Comparison of ENCODE assay signal across 18 cellular contexts in the genomic region with DNA sequence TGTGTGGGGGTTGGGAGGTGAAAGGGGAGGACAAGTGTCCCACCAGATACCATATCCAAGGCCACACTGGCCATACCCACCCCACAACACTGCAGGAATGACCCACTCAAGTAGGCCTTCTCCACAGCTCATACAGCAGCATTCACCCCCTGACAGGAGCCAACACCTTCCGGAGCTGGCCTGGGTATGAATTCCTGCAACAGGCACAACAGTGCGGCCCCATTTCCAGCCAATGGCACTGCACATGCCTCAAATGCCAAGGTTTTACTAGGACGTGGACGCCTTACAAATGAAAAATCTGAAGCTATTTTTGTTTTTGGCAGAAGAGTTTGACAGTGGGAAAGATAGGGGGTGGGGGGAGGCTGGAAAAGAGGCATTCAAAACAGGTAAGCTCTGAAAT. TPM values are rescaled to one million over a fixed set of nuclear protein-coding genes. Genes with fewer than 3 reads are reported as not detected.
DNase-seq lines count a peak whose midpoint lies in the region; ATAC-seq and TF ChIP-seq lines count a peak whose summit lies in the region.
"Had no signal": no experiment of that assay in that cellular context is flagged by ENCODE, and none has a peak within 500 bp of the region (broad histone marks: within the 10 kb centered on the region; RNA-seq: fewer than 3 reads in every experiment).

No MANE protein-coding gene starts in this region.

- WGBS in heart left ventricle, 4 donors = 37 to 63% (median 48%) methylated on average over 4 of the region's 4 CpGs

- POLR2A ChIA-PET in activated CD4-positive, alpha-beta T cell treated with anti-CD3 and anti-CD28 coated beads, Interleukin-2, amount 10 ng/mL, durations not matched to agents 7 days and 5 days (lab: Charles Lee) = interaction anchor here (0.6 kb wide), 1 partner anchor 21 kb away, joined by 7 read pairs; no protein-coding TSS in a partner anchor

- H3K9me3 Mint-ChIP-seq in nephron = no peaks in the 10 kb centered on the region
- H3K9me3 Mint-ChIP-seq in activated CD4-positive, alpha-beta T cell treated with anti-CD3 and anti-CD28 coated beads, Interleukin-2, amount 10 ng/mL, durations not matched to agents 7 days and 5 days = no peaks in the 10 kb centered on the region
- H3K9me3 Mint-ChIP-seq: CD4-positive, alpha-beta T cell had no signal

- CTCF ChIA-PET in activated CD4-positive, alpha-beta T cell treated with anti-CD3 and anti-CD28 coated beads, Interleukin-2, amount 10 ng/mL, durations not matched to agents 7 days and 5 days (lab: Charles Lee) = interaction anchor here (1.2 kb wide), 1 partner anchor 11 kb away, joined by 3 read pairs; no protein-coding TSS in a partner anchor

- H3K27ac Mint-ChIP-seq in nephron = no peak overlapping the region
- H3K27ac Mint-ChIP-seq in activated CD4-positive, alpha-beta T cell treated with anti-CD3 and anti-CD28 coated beads, Interleukin-2, amount 10 ng/mL, durations not matched to agents 7 days and 5 days = no peak overlapping the region
- H3K27ac Mint-ChIP-seq: B cell; CD4-positive, alpha-beta T cell had no signal

- intact Hi-C loops in heart left ventricle (cut with DNase I) = loop anchor here in 2 of 10 donors (5.0 to 10.0 kb wide), 2 partner anchors 103 to 140 kb away; no protein-coding TSS in a partner anchor
- intact Hi-C loops in tibial artery (cut with DNase I; ENCODE audit: low total_unique reads) = loop anchor here (10.0 kb wide), 1 partner anchor 83 kb away; no protein-coding TSS in a partner anchor

- TF ChIP-seq CTCF in heart left ventricle (IDR thresholded peaks at IDR 0.05) = no peak
- no peak for TF ChIP-seq CTCF in nephron (IDR thresholded peaks at IDR 0.05; ENCODE audit: unreplicated experiment in 3 of 3)
- no peak for TF ChIP-seq CTCF in tibial artery (IDR thresholded peaks at IDR 0.05)

- peak in 2 of 61 donors; percentile 17 to 72 for DNase-seq in caudate nucleus (lab: John Stamatoyannopoulos, UW)
- DNase-seq in heart left ventricle = peak; percentile 60 to 80 (median 69)
- DNase-seq in tibial artery = no peak
- DNase-seq in activated CD4-positive, alpha-beta T cell treated with anti-CD3 and anti-CD28 coated beads, Interleukin-2, amount 10 ng/mL, durations not matched to agents 7 days and 5 days = no peak
- no peak for DNase-seq in NK-92 (lab: John Stamatoyannopoulos, UW; ENCODE audit: unreplicated experiment)
- DNase-seq: ACHN; Calu3; CD4-positive, alpha-beta T cell; DMS79; KBM-7; NCI-H1048; NCI-H146; NCI-H2227 treated with DMSO at 0.1 percent for 48 hours; NCI-H526 had no signal

- peak in 1 of 2 donors; percentile 24 for TF ChIP-seq POLR2A in heart left ventricle (IDR thresholded peaks at IDR 0.05)

- no peaks in the 10 kb centered on the region for H3K36me3 Mint-ChIP-seq in nephron (ENCODE audit: low read depth)
- no peaks in the 10 kb centered on the region for H3K36me3 Mint-ChIP-seq in activated CD4-positive, alpha-beta T cell treated with anti-CD3 and anti-CD28 coated beads, Interleukin-2, amount 10 ng/mL, durations not matched to agents 7 days and 5 days (ENCODE audit: low read depth)

- ATAC-seq in heart left ventricle (peak; percentile 43 to 77 (median 50)), GM19324 (IDR thresholded peaks at IDR 0.05; ENCODE audit: low FRiP score, unreplicated experiment) (no peak)

- H3K4me3 ChIP-seq in heart left ventricle (peak overlapping the region in 4 of 12 donors; percentile 3 to 82 (median 38)), tibial artery (peak overlapping the region in 1 of 2 donors; percentile 85)

- H3K27me3 ChIP-seq in heart left ventricle (peaks cover 0 to 49% (median 3%) of the 10 kb centered on the region in 9 donors), tibial artery (no peaks in the 10 kb centered on the region)

- peak overlapping the region; percentile 30 for H3K27ac ChIP-seq in caudate nucleus (ENCODE audit: low read depth, low read length)
- peak overlapping the region in 11 of 12 donors; percentile 46 to 91 (median 82) for H3K27ac ChIP-seq in heart left ventricle
- peak overlapping the region; percentile 2 to 79 for H3K27ac ChIP-seq in tibial artery
- H3K27ac ChIP-seq: RWPE1 had no signal

- H3K4me3 Mint-ChIP-seq in nephron = peak overlapping the region; percentile 34 to 90 (median 87)
- H3K4me3 Mint-ChIP-seq in activated CD4-positive, alpha-beta T cell treated with anti-CD3 and anti-CD28 coated beads, Interleukin-2, amount 10 ng/mL, durations not matched to agents 7 days and 5 days = no peak overlapping the region
- H3K4me3 Mint-ChIP-seq: CD4-positive, alpha-beta T cell had no signal

- H3K4me1 ChIP-seq in heart left ventricle (peaks cover 0 to 65% (median 25%) of the 10 kb centered on the region in 12 donors), tibial artery (peaks cover 0 to 43% (median 24%) of the 10 kb centered on the region in 4 donors)

- H3K4me1 Mint-ChIP-seq in nephron = peaks cover 25% of the 10 kb centered on the region
- H3K4me1 Mint-ChIP-seq in activated CD4-positive, alpha-beta T cell treated with anti-CD3 and anti-CD28 coated beads, Interleukin-2, amount 10 ng/mL, durations not matched to agents 7 days and 5 days = peaks cover 10% of the 10 kb centered on the region

- peaks cover 86% of the 10 kb centered on the region for H3K27me3 Mint-ChIP-seq in nephron (ENCODE audit: low read depth)
- H3K27me3 Mint-ChIP-seq in activated CD4-positive, alpha-beta T cell treated with anti-CD3 and anti-CD28 coated beads, Interleukin-2, amount 10 ng/mL, durations not matched to agents 7 days and 5 days = peaks cover 58% of the 10 kb centered on the region

- H3K9me3 ChIP-seq in heart left ventricle = no peaks in the 10 kb centered on the region
- no peaks in the 10 kb centered on the region for H3K9me3 ChIP-seq in tibial artery

- H3K36me3 ChIP-seq in heart left ventricle (peaks cover 0 to under 1% (median 0%) of the 10 kb centered on the region in 9 donors), tibial artery (peaks cover 0 to under 1% (median under 1%) of the 10 kb centered on the region in 3 donors)

RNA-seq across cellular contexts. Expression of gene KCND3, which starts 2.0 kb away (rescaled TPM):
- 10 to 100 TPM; 11.5 to 23.0 (median 17.4) TPM for total RNA-seq in heart left ventricle
- polyA plus RNA-seq in heart left ventricle = 10 to 100 TPM in 1 of 2 donors, 1 to 10 TPM in 1; 7.2 to 10.3 TPM
- total RNA-seq in activated CD4-positive, alpha-beta T cell treated with anti-CD3 and anti-CD28 coated beads, Interleukin-2, amount 10 ng/mL, durations not matched to agents 7 days and 5 days = not detected
- total RNA-seq: B cell had no signal

Comparison
In these comparisons a context has a peak if more than half of its experiments do, and no peak if none do; other contexts are left out.
1. DNase-seq: peak in heart left ventricle (5 of 5); none in tibial artery (0 of 2), activated CD4-positive, alpha-beta T cell treated with anti-CD3 and anti-CD28 coated beads, Interleukin-2, amount 10 ng/mL, durations not matched to agents 7 days and 5 days (single experiment) and NK-92 (single experiment).
2. H3K27ac ChIP-seq: peak in every context shown above with its lines; median percentile 82 in heart left ventricle; 40 in tibial artery; 30 in caudate nucleus.
3. RNA of gene KCND3, which starts 2.0 kb away (total RNA-seq): 11.5 to 23.0 TPM in heart left ventricle; not detected in activated CD4-positive, alpha-beta T cell treated with anti-CD3 and anti-CD28 coated beads, Interleukin-2, amount 10 ng/mL, durations not matched to agents 7 days and 5 days; every median in the first group is over 10 times any median in the second.